Comparison of ENCODE assay signal across 14 cellular contexts in genomic region chr4:38681283-38682066, GRCh38. TPM values are rescaled to one million over a fixed set of nuclear protein-coding genes. Genes with fewer than 3 reads are reported as not detected.
DNase-seq lines count a peak whose midpoint lies in the region; ATAC-seq and TF ChIP-seq lines count a peak whose summit lies in the region.
"Had no signal": no experiment of that assay in that cellular context is flagged by ENCODE, and none has a peak within 500 bp of the region (broad histone marks: within the 10 kb centered on the region; RNA-seq: fewer than 3 reads in every experiment).

No MANE protein-coding gene starts in this region.

- peaks cover 24% of the 10 kb centered on the region for H3K4me1 ChIP-seq in rectal smooth muscle tissue (ENCODE audit: control insufficient read depth, insufficient read depth, low read length)
- H3K4me1 ChIP-seq: neural progenitor cell had no signal

- no peaks in the 10 kb centered on the region for H3K27me3 Mint-ChIP-seq in Calu3 (ENCODE audit: unreplicated experiment)
- no peaks in the 10 kb centered on the region for H3K27me3 Mint-ChIP-seq in activated naive CD8-positive, alpha-beta T cell treated with anti-CD3 and anti-CD28 coated beads, Interleukin-2, amount 50 U/mL, for 24 hours

- no peak overlapping the region for H3K9ac ChIP-seq in rectal smooth muscle tissue (ENCODE audit: low read length)
- H3K9ac ChIP-seq: neural progenitor cell had no signal

- peak overlapping the region; percentile 58 for H3K27ac ChIP-seq in rectal smooth muscle tissue (ENCODE audit: low read depth, low read length)
- H3K27ac ChIP-seq: neural progenitor cell had no signal

- TF ChIP-seq CTCF in Calu3 (IDR thresholded peaks at IDR 0.05; ENCODE audit: unreplicated experiment), result no peak

- H3K27me3 ChIP-seq in rectal smooth muscle tissue (ENCODE audit: control insufficient read depth, insufficient read depth, low read length) (no peaks in the 10 kb centered on the region), H7 (ENCODE audit: control insufficient read depth, insufficient read depth, low read length) (no peaks in the 10 kb centered on the region)
- H3K27me3 ChIP-seq: neural progenitor cell had no signal

- peaks cover 56% of the 10 kb centered on the region for H3K36me3 Mint-ChIP-seq in Calu3 (ENCODE audit: insufficient read depth, unreplicated experiment)
- H3K36me3 Mint-ChIP-seq in activated naive CD8-positive, alpha-beta T cell treated with anti-CD3 and anti-CD28 coated beads, Interleukin-2, amount 50 U/mL, for 24 hours (ENCODE audit: low read depth), result peaks cover 19% of the 10 kb centered on the region

- intact Hi-C loops in Calu3 (cut with micrococcal nuclease; ENCODE audit: unreplicated experiment), result no loop called here
- intact Hi-C loops in Right ventricle myocardium superior (cut with DNase I), result no loop called here

- no peak overlapping the region for H3K4me3 ChIP-seq in rectal smooth muscle tissue (ENCODE audit: low read length)
- H3K4me3 ChIP-seq in H7 (ENCODE audit: insufficient read depth, low read depth, low read length), result no peak overlapping the region
- H3K4me3 ChIP-seq: neural progenitor cell had no signal

- H3K27ac Mint-ChIP-seq in Calu3 (ENCODE audit: unreplicated experiment), result peak overlapping the region; percentile 24
- H3K27ac Mint-ChIP-seq in activated naive CD8-positive, alpha-beta T cell treated with anti-CD3 and anti-CD28 coated beads, Interleukin-2, amount 50 U/mL, for 24 hours, result peak overlapping the region; percentile 41
- H3K27ac Mint-ChIP-seq: neural progenitor cell had no signal

- peaks cover 38% of the 10 kb centered on the region for H3K4me1 Mint-ChIP-seq in Calu3 (ENCODE audit: low read depth, unreplicated experiment)
- peaks cover 73% of the 10 kb centered on the region for H3K4me1 Mint-ChIP-seq in activated naive CD8-positive, alpha-beta T cell treated with anti-CD3 and anti-CD28 coated beads, Interleukin-2, amount 50 U/mL, for 24 hours

- peak; percentile 17 for ATAC-seq in activated naive CD8-positive, alpha-beta T cell treated with anti-CD3 and anti-CD28 coated beads, Interleukin-2, amount 50 U/mL, for 24 hours
- peak; percentile 40 for ATAC-seq in Right ventricle myocardium superior (ENCODE audit: poor library complexity)
- ATAC-seq in GM19452 (IDR thresholded peaks at IDR 0.05; ENCODE audit: unreplicated experiment), result no peak
- ATAC-seq in HG02885 (IDR thresholded peaks at IDR 0.05; ENCODE audit: poor library complexity, unreplicated experiment), result no peak
- ATAC-seq: esophagus mucosa had no signal

- CTCF ChIA-PET in Calu3 (lab: Charles Lee), result no interaction called here

- DNase-seq in Calu3, result no peak
- no peak for DNase-seq in activated naive CD8-positive, alpha-beta T cell treated with anti-CD3 and anti-CD28 coated beads, Interleukin-2, amount 50 U/mL, for 24 hours
- no peak for DNase-seq in Right ventricle myocardium superior
- DNase-seq in NCI-H2196 treated with DMSO at 0.1 percent for 48 hours (lab: John Stamatoyannopoulos, UW; ENCODE audit: unreplicated experiment), result no peak
- no peak for DNase-seq in H7
- DNase-seq: NCI-H1694; NCI-H748 treated with DMSO at 0.1 percent for 48 hours; SHP77 treated with DMSO at 0.1 percent for 48 hours; stimulated activated CD4-positive, alpha-beta T cell treated with anti-CD3 and anti-CD28 coated beads, Interleukin-15, amount 100 ng/mL, for 24 hours had no signal

- H3K9me3 Mint-ChIP-seq in Calu3 (ENCODE audit: low read depth, unreplicated experiment), result no peaks in the 10 kb centered on the region
- H3K9me3 Mint-ChIP-seq in activated naive CD8-positive, alpha-beta T cell treated with anti-CD3 and anti-CD28 coated beads, Interleukin-2, amount 50 U/mL, for 24 hours, result no peaks in the 10 kb centered on the region
- H3K9me3 Mint-ChIP-seq: neural progenitor cell had no signal

- BruUV-seq in Calu3 (replicated peaks; lab: Mats Ljungman, UMichigan), result no TSS peak

- H3K36me3 ChIP-seq in rectal smooth muscle tissue (ENCODE audit: control insufficient read depth, insufficient read depth, low read length), result peaks cover 22% of the 10 kb centered on the region
- peaks cover 3% of the 10 kb centered on the region for H3K36me3 ChIP-seq in H7 (replicated peaks; ENCODE audit: control insufficient read depth, insufficient read depth, low read length)

- H3K4me3 Mint-ChIP-seq in Calu3 (ENCODE audit: low read depth, unreplicated experiment), result no peak overlapping the region
- no peak overlapping the region for H3K4me3 Mint-ChIP-seq in activated naive CD8-positive, alpha-beta T cell treated with anti-CD3 and anti-CD28 coated beads, Interleukin-2, amount 50 U/mL, for 24 hours
- H3K4me3 Mint-ChIP-seq: neural progenitor cell had no signal

RNA-seq across cellular contexts. Expression of gene KLF3, which starts 17.5 kb away (rescaled TPM):
- total RNA-seq in Calu3 (2022), result 49.9 and 56.6 TPM in 2 replicates
- 16.5 TPM for total RNA-seq in Right ventricle myocardium superior
- total RNA-seq in H7 (2014; rRNA removed; shearing (Covaris generic)), result 8.8 and 13.0 TPM in 2 replicates

Comparison
In these comparisons a context has a peak if more than half of its experiments do, and no peak if none do; other contexts are left out.
1. ATAC-seq: peak in activated naive CD8-positive, alpha-beta T cell treated with anti-CD3 and anti-CD28 coated beads, Interleukin-2, amount 50 U/mL, for 24 hours (single experiment) and Right ventricle myocardium superior (single experiment); none in GM19452 (single experiment) and HG02885 (single experiment).